In genomic region chr5:97192580-97193421, GRCh38 we compare ENCODE assay signal across 8 cellular contexts. TPM values are rescaled to one million over a fixed set of nuclear protein-coding genes. Genes with fewer than 3 reads are reported as not detected.
DNase-seq lines count a peak whose midpoint lies in the region; ATAC-seq and TF ChIP-seq lines count a peak whose summit lies in the region.

No MANE protein-coding gene starts in this region.

- H3K9me3 ChIP-seq in ES-I3 (ENCODE audit: control insufficient read depth, insufficient read depth, low read length) (no peaks in the 10 kb centered on the region), psoas muscle (peaks cover 9% of the 10 kb centered on the region), mucosa of descending colon (no peaks in the 10 kb centered on the region)

- WGBS in psoas muscle, 3 donors: 61 to 63% (median 63%) methylated on average over 7 of the region's 7 CpGs

- intact Hi-C loops in psoas muscle (cut with DNase I): no loop called here
- intact Hi-C loops in mucosa of descending colon (cut with DNase I, micrococcal nuclease): no loop called here

- H3K4me1 ChIP-seq in ES-I3 (ENCODE audit: insufficient read depth, low read length) (no peaks in the 10 kb centered on the region), psoas muscle (no peaks in the 10 kb centered on the region), mucosa of descending colon (ENCODE audit: low read depth) (no peaks in the 10 kb centered on the region)

- peak overlapping the region; percentile 23; the same call in 1 of the 2 replicates for H3K9ac ChIP-seq in ES-I3 (ENCODE audit: low read depth, low read length)

- ATAC-seq in GM21786 (IDR thresholded peaks at IDR 0.05; ENCODE audit: unreplicated experiment) (peak; percentile 64), HG02884 (IDR thresholded peaks at IDR 0.05; ENCODE audit: unreplicated experiment) (no peak), psoas muscle (no peak), mucosa of descending colon (no peak)

- no peak overlapping the region for H3K4me3 ChIP-seq in psoas muscle
- no peak overlapping the region for H3K4me3 ChIP-seq in mucosa of descending colon

- DNase-seq in LHCN-M2 (ENCODE audit: low read depth): peak; percentile 74
- DNase-seq in fibroblast of peridontal ligament (ENCODE audit: extremely low read depth): peak; percentile 17
- DNase-seq in NCI-H2196 (lab: John Stamatoyannopoulos, UW; ENCODE audit: unreplicated experiment): no peak
- no peak for DNase-seq in psoas muscle
- no peak for DNase-seq in mucosa of descending colon

- no peaks in the 10 kb centered on the region for H3K27me3 ChIP-seq in psoas muscle (ENCODE audit: insufficient read depth in 3 of 3, low read length in 2 of 3)

- no peak for TF ChIP-seq CTCF in psoas muscle (IDR thresholded peaks at IDR 0.05)
- no peak for TF ChIP-seq CTCF in mucosa of descending colon (IDR thresholded peaks at IDR 0.05)

- no peak overlapping the region for H3K27ac ChIP-seq in psoas muscle

- H3K36me3 ChIP-seq in ES-I3 (ENCODE audit: insufficient read depth, low read length): no peaks in the 10 kb centered on the region
- H3K36me3 ChIP-seq in psoas muscle (ENCODE audit: insufficient read depth in 1 of 2, low read depth in 1 of 2): no peaks in the 10 kb centered on the region
- H3K36me3 ChIP-seq in mucosa of descending colon (ENCODE audit: low read depth): no peaks in the 10 kb centered on the region

RNA-seq across cellular contexts. Expression of gene RIOK2, which starts 9.8 kb away (rescaled TPM):
- total RNA-seq in LHCN-M2 (2014; rRNA removed): 20.2 and 29.9 TPM in 2 replicates
- 20.5 TPM for polyA plus RNA-seq in LHCN-M2 (2012)
- 10 to 100 TPM; 17.4 to 30.4 (median 21.0) TPM for total RNA-seq in psoas muscle
- 10 to 100 TPM; 10.5 to 19.8 (median 13.3) TPM for polyA plus RNA-seq in psoas muscle
- 10 to 100 TPM; 18.0 to 26.8 (median 21.3) TPM for total RNA-seq in mucosa of descending colon

RNA-seq across cellular contexts. Expression of gene LIX1, which starts 50.4 kb away (rescaled TPM):
- total RNA-seq in LHCN-M2 (2014; rRNA removed) (not detected in 2 replicates), psoas muscle (not detected), mucosa of descending colon (1 to 10 TPM in 1 of 3 donors, not detected in 2; 1.7 TPM)
- polyA plus RNA-seq in LHCN-M2 (2012): not detected
- polyA plus RNA-seq in psoas muscle: under 1 TPM in 2 of 3 donors, not detected in 1; under 0.01 to 0.03 TPM

Comparison
In these comparisons a context has a peak if more than half of its experiments do, and no peak if none do; other contexts are left out.
1. DNase-seq: peak in LHCN-M2 (single experiment) and fibroblast of peridontal ligament (single experiment); none in NCI-H2196 (single experiment), psoas muscle (0 of 2) and mucosa of descending colon (0 of 3).